ENCODE assay signal across 10 cellular contexts in genomic region chr17:31308372-31308905, GRCh38. TPM values are rescaled to one million over a fixed set of nuclear protein-coding genes. Genes with fewer than 3 reads are reported as not detected.
A peak's percentile ranks its signal among the peaks of the same experiment; 100 is the strongest.
DNase-seq lines count a peak whose midpoint lies in the region; ATAC-seq, FAIRE-seq and TF ChIP-seq lines count a peak whose summit lies in the region.
"Had no signal": no experiment of that assay in that cellular context is flagged by ENCODE, and none has a peak within 500 bp of the region (broad histone marks: within the 10 kb centered on the region; RNA-seq: fewer than 3 reads in every experiment).

No MANE protein-coding gene starts in this region.

- H3K4me3 ChIP-seq in right lobe of liver (no peak overlapping the region), HepG2 (replicated peaks in 1 of 3; ENCODE audit: insufficient read depth in 1 of 3, low read depth in 2 of 3, low read length in 3 of 3) (no peak overlapping the region), OCI-LY3 (ENCODE audit: low read length) (peak overlapping the region; percentile 71)
- H3K4me3 ChIP-seq: body of pancreas, lung had no signal

- intact Hi-C loops in right lobe of liver (cut with DNase I) (no loop called here), HepG2 (cut with micrococcal nuclease; ENCODE audit: unreplicated experiment) (no loop called here)

- H3K4me1 ChIP-seq in right lobe of liver (no peaks in the 10 kb centered on the region), HepG2 (ENCODE audit: insufficient read depth, low read length) (no peaks in the 10 kb centered on the region), OCI-LY3 (ENCODE audit: low read length) (peaks cover 57% of the 10 kb centered on the region)
- H3K4me1 ChIP-seq: body of pancreas had no signal

- H3K79me2 ChIP-seq in HepG2 (ENCODE audit: insufficient read depth, low read length) (no peaks in the 10 kb centered on the region), OCI-LY3 (ENCODE audit: low read length) (peaks cover 91% of the 10 kb centered on the region)

- H3K9me3 ChIP-seq in right lobe of liver (no peaks in the 10 kb centered on the region), HepG2 (ENCODE audit: low read length) (no peaks in the 10 kb centered on the region), OCI-LY3 (ENCODE audit: insufficient read depth, low read length) (no peaks in the 10 kb centered on the region)
- H3K9me3 ChIP-seq: body of pancreas had no signal

- H3K4me2 ChIP-seq in HepG2 (ENCODE audit: low read depth, low read length) (no peak overlapping the region), OCI-LY3 (ENCODE audit: low read length) (peak overlapping the region; percentile 96)

- H3K27me3 ChIP-seq in right lobe of liver = no peaks in the 10 kb centered on the region
- H3K27me3 ChIP-seq in HepG2 (ENCODE audit: control insufficient read depth in 1 of 2, insufficient read depth in 2 of 2, low read length in 2 of 2) = no peaks in the 10 kb centered on the region
- H3K27me3 ChIP-seq in OCI-LY3 (ENCODE audit: low read depth, low read length) = no peaks in the 10 kb centered on the region
- H3K27me3 ChIP-seq: body of pancreas had no signal

- no peak overlapping the region for H2AFZ ChIP-seq in HepG2 (ENCODE audit: low read length)
- no peak overlapping the region for H2AFZ ChIP-seq in OCI-LY3 (ENCODE audit: low read depth, low read length)

- DNase-seq in right lobe of liver (no peak), HepG2 (ENCODE audit: low spot score) (no peak), germinal center (ENCODE audit: low spot score) (peak; percentile 20), HK-2 (ENCODE audit: unreplicated experiment) (no peak)
- DNase-seq in stimulated activated CD4-positive, alpha-beta T cell treated with anti-CD3 and anti-CD28 coated beads, Interleukin-2, amount 100 ng/mL, for 48 hours = no peak
- DNase-seq: body of pancreas had no signal

- no peak for TF ChIP-seq CTCF in right lobe of liver (IDR thresholded peaks at IDR 0.05)
- no peak for TF ChIP-seq CTCF in HepG2 (CRISPR knock-in tag; IDR thresholded peaks at IDR 0.05)
- TF ChIP-seq CTCF in OCI-LY3 (IDR thresholded peaks at IDR 0.05; ENCODE audit: low read depth, low read length) = no peak

- H3K36me3 ChIP-seq in right lobe of liver (no peaks in the 10 kb centered on the region), HepG2 (replicated peaks in 1 of 2; ENCODE audit: control insufficient read depth in 1 of 2, insufficient read depth in 2 of 2, low read length in 2 of 2) (no peaks in the 10 kb centered on the region), OCI-LY3 (replicated peaks; ENCODE audit: low read depth, low read length) (peaks cover 45% of the 10 kb centered on the region)

- POLR2A ChIA-PET in HepG2 (lab: Yijun Ruan, JAX) = no interaction called here

- CTCF ChIA-PET in HepG2 (lab: Yijun Ruan, JAX; ENCODE audit: low intra/inter-chr PET ratio, low total read pairs) = no interaction called here

- no peak for TF ChIP-seq RAD21 in HepG2 (CRISPR knock-in tag; IDR thresholded peaks at IDR 0.05)

- BruUV-seq in HepG2 (replicated peaks; lab: Mats Ljungman, UMichigan) = no TSS peak

- H4K20me1 ChIP-seq in HepG2 (ENCODE audit: insufficient read depth, low read length) = no peaks in the 10 kb centered on the region
- H4K20me1 ChIP-seq in OCI-LY3 (ENCODE audit: insufficient read depth, low read length) = peaks cover 19% of the 10 kb centered on the region; the same call in 1 of the 2 replicates

- FAIRE-seq in HepG2 (lab: Jason Lieb, UNC) = no peak

- ATAC-seq in right lobe of liver = peak; percentile 16 to 50 (median 24)
- no peak for ATAC-seq in HepG2
- no peak for ATAC-seq in GM21447 (IDR thresholded peaks at IDR 0.05; ENCODE audit: unreplicated experiment)
- no peak for ATAC-seq in HG02981 (IDR thresholded peaks at IDR 0.05; ENCODE audit: unreplicated experiment)
- ATAC-seq: body of pancreas had no signal

- peak overlapping the region in 1 of 3 donors; percentile 12 for H3K27ac ChIP-seq in right lobe of liver
- H3K27ac ChIP-seq in HepG2 (ENCODE audit: extremely low read length, insufficient read depth, low read length) = no peak overlapping the region
- H3K27ac ChIP-seq in OCI-LY3 (ENCODE audit: low read length) = peak overlapping the region; percentile 98

- WGBS in right lobe of liver (ENCODE audit: insufficient coverage, low coverage, low lambda C conversion rate, missing lambda C conversion rate) = 70% methylated on average over 4 of the region's 4 CpGs
- 91% methylated on average over 4 of the region's 4 CpGs for WGBS in HepG2 (ENCODE audit: low lambda C conversion rate)

- in situ Hi-C loops in HepG2 (cut with HindIII; ENCODE audit: extremely low pct_ligation_motif_present, low pct_unique_long_range_greater_than_20kb) = no loop called here

- TF ChIP-seq EP300 in HepG2 (IDR thresholded peaks at IDR 0.05; ENCODE audit: low read depth in 2 of 2, low read length in 2 of 2) (no peak), HepG2 (CRISPR knock-in tag; IDR thresholded peaks at IDR 0.05; ENCODE audit: borderline replicate concordance) (no peak)

- H3K9ac ChIP-seq in HepG2 (ENCODE audit: insufficient read depth, low read depth, low read length) (no peak overlapping the region), OCI-LY3 (ENCODE audit: low read length) (peak overlapping the region; percentile 97)

- TF ChIP-seq POLR2A in right lobe of liver (IDR thresholded peaks at IDR 0.05) (no peak), HepG2 (IDR thresholded peaks at IDR 0.05; ENCODE audit: insufficient read depth in 1 of 2, low read depth in 2 of 2, low read length in 2 of 2) (no peak)

RNA-seq across cellular contexts. Expression of gene EVI2B, which starts 5.4 kb away (rescaled TPM):
- total RNA-seq in right lobe of liver (1 to 10 TPM; 1.5 to 9.4 (median 4.9) TPM), HepG2 (2016; rRNA removed; fragmentation: Illumina TruSeq; extraction: Trizol) (not detected in 2 replicates)
- total RNA-seq in HepG2 (2016; cell fraction: cytosol; rRNA removed; fragmentation: Illumina TruSeq; extraction: Trizol; ENCODE audit: low read depth) = not detected in 2 replicates
- not detected in 2 replicates for total RNA-seq in HepG2 (2016; cell fraction: insoluble cytoplasmic fraction; rRNA removed; fragmentation: Illumina TruSeq; extraction: Trizol)
- not detected in 2 replicates for total RNA-seq in HepG2 (2016; cell fraction: membrane; rRNA removed; fragmentation: Illumina TruSeq; extraction: Trizol)
- total RNA-seq in HepG2 (2016; cell fraction: nucleus; rRNA removed; fragmentation: Illumina TruSeq; extraction: Trizol) = not detected in 2 replicates
- not detected in 2 replicates for polyA plus RNA-seq in HepG2 (2011; rRNA removed)
- not detected in 2 replicates for polyA plus RNA-seq in HepG2 (2011; cell fraction: cytosol; rRNA removed)
- not detected in 2 replicates for polyA plus RNA-seq in HepG2 (2011; cell fraction: nucleus; rRNA removed)
- polyA plus RNA-seq in HepG2 (2012) = not detected in 2 replicates
- polyA plus RNA-seq in HepG2 (2016; cell fraction: cytosol; fragmentation: Illumina TruSeq; extraction: Trizol; ENCODE audit: low read depth) = not detected in 2 replicates
- not detected in 2 replicates for polyA plus RNA-seq in HepG2 (2016; cell fraction: insoluble cytoplasmic fraction; fragmentation: Illumina TruSeq; extraction: Trizol; ENCODE audit: low read depth)
- polyA plus RNA-seq in HepG2 (2016; cell fraction: membrane; fragmentation: Illumina TruSeq; extraction: Trizol; ENCODE audit: low read depth) = not detected in 2 replicates
- polyA plus RNA-seq in HepG2 (2016; cell fraction: nucleus; fragmentation: Illumina TruSeq; extraction: Trizol; ENCODE audit: insufficient read depth, low read depth) = not detected in 2 replicates
- not detected in 2 replicates for polyA minus RNA-seq in HepG2 (2011; rRNA and poly(A)+ RNA removed; ENCODE audit: low replicate concordance)
- polyA minus RNA-seq in HepG2 (2011; cell fraction: cytosol; rRNA and poly(A)+ RNA removed) = not detected in 2 replicates
- polyA minus RNA-seq in HepG2 (2011; cell fraction: nucleus; rRNA and poly(A)+ RNA removed) = 0.13 TPM in 1 of 2 replicates, not detected in the other

RNA-seq across cellular contexts. Expression of gene OMG, which starts 11.4 kb away (rescaled TPM):
- total RNA-seq in right lobe of liver (under 1 TPM in 2 of 6 experiments, not detected in 4; 0.29 to 0.62 TPM), HepG2 (2016; rRNA removed; fragmentation: Illumina TruSeq; extraction: Trizol) (not detected in 2 replicates)
- total RNA-seq in HepG2 (2016; cell fraction: cytosol; rRNA removed; fragmentation: Illumina TruSeq; extraction: Trizol; ENCODE audit: low read depth) = not detected in 2 replicates
- total RNA-seq in HepG2 (2016; cell fraction: insoluble cytoplasmic fraction; rRNA removed; fragmentation: Illumina TruSeq; extraction: Trizol) = not detected in 2 replicates
- total RNA-seq in HepG2 (2016; cell fraction: membrane; rRNA removed; fragmentation: Illumina TruSeq; extraction: Trizol) = not detected in 2 replicates
- not detected in 2 replicates for total RNA-seq in HepG2 (2016; cell fraction: nucleus; rRNA removed; fragmentation: Illumina TruSeq; extraction: Trizol)
- not detected in 2 replicates for polyA plus RNA-seq in HepG2 (2011; rRNA removed)
- not detected in 2 replicates for polyA plus RNA-seq in HepG2 (2011; cell fraction: cytosol; rRNA removed)
- polyA plus RNA-seq in HepG2 (2011; cell fraction: nucleus; rRNA removed) = not detected in 2 replicates
- 0.24 TPM in 1 of 2 replicates, not detected in the other for polyA plus RNA-seq in HepG2 (2012)
- polyA plus RNA-seq in HepG2 (2016; cell fraction: cytosol; fragmentation: Illumina TruSeq; extraction: Trizol; ENCODE audit: low read depth) = not detected in 2 replicates
- polyA plus RNA-seq in HepG2 (2016; cell fraction: insoluble cytoplasmic fraction; fragmentation: Illumina TruSeq; extraction: Trizol; ENCODE audit: low read depth) = not detected in 2 replicates
- polyA plus RNA-seq in HepG2 (2016; cell fraction: membrane; fragmentation: Illumina TruSeq; extraction: Trizol; ENCODE audit: low read depth) = not detected in 2 replicates
- not detected in 2 replicates for polyA plus RNA-seq in HepG2 (2016; cell fraction: nucleus; fragmentation: Illumina TruSeq; extraction: Trizol; ENCODE audit: insufficient read depth, low read depth)
- not detected in 2 replicates for polyA minus RNA-seq in HepG2 (2011; rRNA and poly(A)+ RNA removed; ENCODE audit: low replicate concordance)
- not detected in 2 replicates for polyA minus RNA-seq in HepG2 (2011; cell fraction: cytosol; rRNA and poly(A)+ RNA removed)
- 0.37 TPM in 1 of 2 replicates, not detected in the other for polyA minus RNA-seq in HepG2 (2011; cell fraction: nucleus; rRNA and poly(A)+ RNA removed)

RNA-seq across cellular contexts. Expression of gene EVI2A, which starts 13.0 kb away (rescaled TPM):
- total RNA-seq in right lobe of liver (1 to 10 TPM in 5 of 6 experiments, under 1 TPM in 1; 0.26 to 5.5 (median 2.4) TPM), HepG2 (2016; rRNA removed; fragmentation: Illumina TruSeq; extraction: Trizol) (not detected in 2 replicates)
- total RNA-seq in HepG2 (2016; cell fraction: cytosol; rRNA removed; fragmentation: Illumina TruSeq; extraction: Trizol; ENCODE audit: low read depth) = not detected in 2 replicates
- total RNA-seq in HepG2 (2016; cell fraction: insoluble cytoplasmic fraction; rRNA removed; fragmentation: Illumina TruSeq; extraction: Trizol) = not detected in 2 replicates
- not detected in 2 replicates for total RNA-seq in HepG2 (2016; cell fraction: membrane; rRNA removed; fragmentation: Illumina TruSeq; extraction: Trizol)
- total RNA-seq in HepG2 (2016; cell fraction: nucleus; rRNA removed; fragmentation: Illumina TruSeq; extraction: Trizol) = not detected in 2 replicates
- not detected in 2 replicates for polyA plus RNA-seq in HepG2 (2011; rRNA removed)
- not detected in 2 replicates for polyA plus RNA-seq in HepG2 (2011; cell fraction: cytosol; rRNA removed)
- not detected in 2 replicates for polyA plus RNA-seq in HepG2 (2011; cell fraction: nucleus; rRNA removed)
- polyA plus RNA-seq in HepG2 (2012) = not detected in 2 replicates
- polyA plus RNA-seq in HepG2 (2016; cell fraction: cytosol; fragmentation: Illumina TruSeq; extraction: Trizol; ENCODE audit: low read depth) = not detected in 2 replicates
- polyA plus RNA-seq in HepG2 (2016; cell fraction: insoluble cytoplasmic fraction; fragmentation: Illumina TruSeq; extraction: Trizol; ENCODE audit: low read depth) = not detected in 2 replicates
- not detected in 2 replicates for polyA plus RNA-seq in HepG2 (2016; cell fraction: membrane; fragmentation: Illumina TruSeq; extraction: Trizol; ENCODE audit: low read depth)
- not detected in 2 replicates for polyA plus RNA-seq in HepG2 (2016; cell fraction: nucleus; fragmentation: Illumina TruSeq; extraction: Trizol; ENCODE audit: insufficient read depth, low read depth)
- not detected in 2 replicates for polyA minus RNA-seq in HepG2 (2011; rRNA and poly(A)+ RNA removed; ENCODE audit: low replicate concordance)
- polyA minus RNA-seq in HepG2 (2011; cell fraction: cytosol; rRNA and poly(A)+ RNA removed) = not detected in 2 replicates
- polyA minus RNA-seq in HepG2 (2011; cell fraction: nucleus; rRNA and poly(A)+ RNA removed) = not detected in 2 replicates

Comparison
In these comparisons a context has a peak if more than half of its experiments do, and no peak if none do; other contexts are left out.
1. ATAC-seq: peak in right lobe of liver (4 of 4); none in HepG2 (single experiment), GM21447 (single experiment) and HG02981 (single experiment).